ENCODE assay signal across 9 cellular contexts in the genomic region with DNA sequence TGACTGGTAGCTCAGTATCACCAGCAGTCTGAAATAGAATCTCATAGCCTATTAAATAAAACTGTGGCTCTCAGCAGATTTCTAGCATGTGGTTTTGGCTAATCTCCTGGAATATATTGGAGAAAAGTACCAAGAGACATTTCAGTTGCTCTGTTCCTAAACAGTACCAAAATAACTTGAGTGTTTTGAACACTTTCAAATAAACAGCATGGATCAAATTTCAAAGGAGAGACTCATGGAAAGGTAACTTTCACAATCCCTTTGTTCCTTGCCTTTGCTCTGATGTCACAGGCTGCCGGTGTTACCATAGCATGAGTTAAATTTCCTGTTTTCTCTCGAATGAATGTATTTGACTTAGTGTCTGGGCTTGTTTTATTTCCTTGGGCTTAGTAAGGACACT. TPM values are rescaled to one million over a fixed set of nuclear protein-coding genes. Genes with fewer than 3 reads are reported as not detected.
DNase-seq lines count a peak whose midpoint lies in the region; ATAC-seq and TF ChIP-seq lines count a peak whose summit lies in the region.
"Had no signal": no experiment of that assay in that cellular context is flagged by ENCODE, and none has a peak within 500 bp of the region (broad histone marks: within the 10 kb centered on the region; RNA-seq: fewer than 3 reads in every experiment).

No MANE protein-coding gene starts in this region.

- H3K9me3 Mint-ChIP-seq in osteocyte (ENCODE audit: unreplicated experiment), result no peaks in the 10 kb centered on the region

- TF ChIP-seq CTCF in osteocyte (IDR thresholded peaks at IDR 0.05), result no peak

- ATAC-seq in GM21381 (IDR thresholded peaks at IDR 0.05; ENCODE audit: unreplicated experiment), result no peak
- no peak for ATAC-seq in HG02759 (IDR thresholded peaks at IDR 0.05; ENCODE audit: unreplicated experiment)

- H3K36me3 Mint-ChIP-seq in osteocyte (ENCODE audit: unreplicated experiment), result peaks cover 3% of the 10 kb centered on the region

- H3K27ac Mint-ChIP-seq in osteocyte (ENCODE audit: unreplicated experiment), result peak overlapping the region; percentile 90

- H3K27me3 Mint-ChIP-seq in osteocyte (ENCODE audit: unreplicated experiment), result no peaks in the 10 kb centered on the region

- no peak overlapping the region for H3K4me3 Mint-ChIP-seq in osteocyte (ENCODE audit: unreplicated experiment)

- DNase-seq in Daoy (ENCODE audit: low read depth) (peak; percentile 33), NCI-H2196 (lab: John Stamatoyannopoulos, UW; ENCODE audit: unreplicated experiment) (peak; percentile 68), dermis microvascular lymphatic vessel endothelial cell (ENCODE audit: low read depth in 2 of 2) (peak; percentile 85 to 86), osteocyte (ENCODE audit: extremely low spot score, unreplicated experiment) (no peak), middle frontal gyrus (ENCODE audit: extremely low spot score, low spot score) (no peak), activated gamma-delta T cell treated with Interleukin-2 at 50 U/mL for 16 hours (no peak)
- DNase-seq: Right ventricle myocardium superior had no signal

- peaks cover 32% of the 10 kb centered on the region for H3K4me1 Mint-ChIP-seq in osteocyte (ENCODE audit: unreplicated experiment)

RNA-seq across cellular contexts. Expression of a gene that starts 3.4 kb away (rescaled TPM):
- total RNA-seq in Daoy (2014; rRNA removed; shearing (Covaris generic)), result 19.4 and 37.1 TPM in 2 replicates
- total RNA-seq in dermis microvascular lymphatic vessel endothelial cell (29.2 and 39.7 TPM in 2 replicates), osteocyte (3.2 and 4.2 TPM in 2 replicates)

RNA-seq across cellular contexts. Expression of a gene that starts 23.0 kb away (rescaled TPM):
- total RNA-seq in Daoy (2014; rRNA removed; shearing (Covaris generic)), result 29.4 and 31.4 TPM in 2 replicates
- 9.2 and 14.2 TPM in 2 replicates for total RNA-seq in dermis microvascular lymphatic vessel endothelial cell
- 18.3 and 20.6 TPM in 2 replicates for total RNA-seq in osteocyte

RNA-seq across cellular contexts. Expression of a gene that starts 51.3 kb away (rescaled TPM):
- 52.6 and 55.9 TPM in 2 replicates for total RNA-seq in Daoy (2014; rRNA removed; shearing (Covaris generic))
- 36.2 and 51.2 TPM in 2 replicates for total RNA-seq in dermis microvascular lymphatic vessel endothelial cell
- total RNA-seq in osteocyte, result 89.3 and 104 TPM in 2 replicates

Comparison
In these comparisons a context has a peak if more than half of its experiments do, and no peak if none do; other contexts are left out.
1. DNase-seq: peak in Daoy (single experiment), NCI-H2196 (single experiment) and dermis microvascular lymphatic vessel endothelial cell (2 of 2); none in osteocyte (single experiment), middle frontal gyrus (single experiment) and activated gamma-delta T cell treated with Interleukin-2 at 50 U/mL for 16 hours (single experiment).